ENCODE assay signal across 14 cellular contexts in genomic region chr3:86794336-86795065, GRCh38.
DNase-seq lines count a peak whose midpoint lies in the region; ATAC-seq, FAIRE-seq and TF ChIP-seq lines count a peak whose summit lies in the region.
"Had no signal": no experiment of that assay in that cellular context is flagged by ENCODE, and none has a peak within 500 bp of the region (broad histone marks: within the 10 kb centered on the region; RNA-seq: fewer than 3 reads in every experiment).

No MANE protein-coding gene starts in this region.

- H4K8ac ChIP-seq in H9 (replicated peaks; ENCODE audit: insufficient read length, low read depth, low read length), result no peak overlapping the region

- H3K23ac ChIP-seq in H9 (ENCODE audit: insufficient read length, low read depth, low read length), result no peak overlapping the region

- H3K9me3 ChIP-seq in H9 (ENCODE audit: control insufficient read depth, low read depth, low read length) (no peaks in the 10 kb centered on the region), smooth muscle cell (replicated peaks; ENCODE audit: low read depth) (no peaks in the 10 kb centered on the region)

- H3K27ac ChIP-seq in H9 (ENCODE audit: insufficient read length, low read depth, low read length), result no peak overlapping the region
- peak overlapping the region; percentile 95 for H3K27ac ChIP-seq in smooth muscle cell (ENCODE audit: low read depth)

- no peak overlapping the region for H2BK15ac ChIP-seq in H9 (ENCODE audit: low read depth, low read length)

- no peak overlapping the region for H3K4ac ChIP-seq in H9 (ENCODE audit: low read depth, low read length)

- H3K9me3 Mint-ChIP-seq in H9 (no peaks in the 10 kb centered on the region), progenitor cell of endocrine pancreas (ENCODE audit: low read depth) (no peaks in the 10 kb centered on the region)

- H2BK5ac ChIP-seq in H9 (ENCODE audit: insufficient read length, low read length), result no peak overlapping the region

- H4K20me1 ChIP-seq in H9 (ENCODE audit: control insufficient read depth, insufficient read depth, insufficient read length) (no peaks in the 10 kb centered on the region), smooth muscle cell (ENCODE audit: low read depth) (no peaks in the 10 kb centered on the region)

- ATAC-seq in GM18520 (IDR thresholded peaks at IDR 0.05; ENCODE audit: unreplicated experiment) (no peak), HG02840 (IDR thresholded peaks at IDR 0.05; ENCODE audit: low FRiP score, unreplicated experiment) (no peak)
- ATAC-seq: activated CD4-positive, alpha-beta T cell treated with anti-CD3 and anti-CD28 coated beads for 36 hours; GM12878; left colon had no signal

- no peak overlapping the region for H2BK12ac ChIP-seq in H9 (ENCODE audit: insufficient read length, low read depth, low read length)

- DNase-seq in H9 (no peak), astrocyte of the spinal cord (ENCODE audit: low read depth, low spot score) (peak; percentile 62), kidney tubule cell (ENCODE audit: low spot score) (peak; percentile 21), smooth muscle cell (lab: John Stamatoyannopoulos, UW; ENCODE audit: unreplicated experiment) (no peak), progenitor cell of endocrine pancreas (ENCODE audit: low spot score, unreplicated experiment) (no peak), D721Med (ENCODE audit: insufficient read length, low spot score) (no peak)
- DNase-seq: activated CD4-positive, alpha-beta T cell treated with anti-CD3 and anti-CD28 coated beads for 36 hours; activated gamma-delta T cell; COR-L47; left colon; stimulated activated naive CD4-positive, alpha-beta T cell had no signal

- H3K4me1 ChIP-seq in H9 (ENCODE audit: insufficient read depth, low read length) (no peaks in the 10 kb centered on the region; the same call in 1 of the 2 replicates), smooth muscle cell (ENCODE audit: low read depth) (peaks cover 23% of the 10 kb centered on the region)

- H3K4me3 ChIP-seq in astrocyte of the spinal cord (ENCODE audit: low read depth, low read length) (no peak overlapping the region), smooth muscle cell (no peak overlapping the region)
- H3K4me3 ChIP-seq: GM12878 had no signal

- no peak overlapping the region for H3K56ac ChIP-seq in H9 (ENCODE audit: insufficient read length, low read depth, low read length)

- H2AK5ac ChIP-seq in H9 (ENCODE audit: insufficient read length, low read length), result no peak overlapping the region

- peak overlapping the region; percentile 12 for H2BK20ac ChIP-seq in H9 (ENCODE audit: low read depth, low read length, poor library complexity, severe bottlenecking)

- WGBS in H9 (ENCODE audit: extremely low coverage, insufficient read length, low lambda C conversion rate), result no CpG with 5 or more reads among the region's 3 CpGs
- WGBS in smooth muscle cell (ENCODE audit: low lambda C conversion rate), result 45% methylated on average over 3 of the region's 3 CpGs

- H2AFZ ChIP-seq in H9 (ENCODE audit: low read length), result no peak overlapping the region
- peak overlapping the region; percentile 77 for H2AFZ ChIP-seq in smooth muscle cell (ENCODE audit: low read depth)

- no peaks in the 10 kb centered on the region for H3K27me3 Mint-ChIP-seq in H9 (ENCODE audit: low read depth)
- H3K27me3 Mint-ChIP-seq in progenitor cell of endocrine pancreas, result no peaks in the 10 kb centered on the region
- H3K27me3 Mint-ChIP-seq: activated CD4-positive, alpha-beta T cell treated with anti-CD3 and anti-CD28 coated beads for 36 hours had no signal

- H3K27ac Mint-ChIP-seq in H9, result peak overlapping the region in 2 of 3 experiments; percentile 88 to 95; a peak in 2 of 7 replicates
- no peak overlapping the region for H3K27ac Mint-ChIP-seq in progenitor cell of endocrine pancreas
- H3K27ac Mint-ChIP-seq: activated CD4-positive, alpha-beta T cell treated with anti-CD3 and anti-CD28 coated beads for 36 hours had no signal

- no peaks in the 10 kb centered on the region for H3K36me3 ChIP-seq in smooth muscle cell (ENCODE audit: low read depth)

- H3F3A ChIP-seq in smooth muscle cell (ENCODE audit: low read depth), result peaks cover 6% of the 10 kb centered on the region

- H4K91ac ChIP-seq in H9 (ENCODE audit: insufficient read length, low read depth, low read length), result no peak overlapping the region

- no peak overlapping the region for H3K14ac ChIP-seq in H9 (ENCODE audit: insufficient read depth, low read length)

- H3K79me2 ChIP-seq in H9 (ENCODE audit: insufficient read depth, low read length) (no peaks in the 10 kb centered on the region), smooth muscle cell (ENCODE audit: low read depth) (no peaks in the 10 kb centered on the region)

- H3K4me2 ChIP-seq in H9 (ENCODE audit: insufficient read depth, insufficient read length, low read length) (no peak overlapping the region), smooth muscle cell (peak overlapping the region; percentile 66)

- no peak overlapping the region for H2BK120ac ChIP-seq in H9 (ENCODE audit: low read depth, low read length, poor library complexity, severe bottlenecking)

- H3T11ph ChIP-seq in H9 (ENCODE audit: low read length), result no peak overlapping the region

- H3K79me1 ChIP-seq in H9 (ENCODE audit: insufficient read depth, low read depth, low read length, poor library complexity, severe bottlenecking), result no peaks in the 10 kb centered on the region

- H4K5ac ChIP-seq in H9 (ENCODE audit: insufficient read length, low read depth, low read length), result no peak overlapping the region

- in situ Hi-C loops in astrocyte of the spinal cord (cut with HindIII; ENCODE audit: low sequenced_read_pairs), result no loop called here

- no peak for FAIRE-seq in D721Med (lab: Jason Lieb, UNC)
- FAIRE-seq: GM12878 had no signal

- no peak overlapping the region for H3K18ac ChIP-seq in H9 (ENCODE audit: insufficient read length, low read depth, low read length)

- no peak overlapping the region for H3K4me3 Mint-ChIP-seq in H9
- no peak overlapping the region for H3K4me3 Mint-ChIP-seq in progenitor cell of endocrine pancreas (ENCODE audit: low read depth)
- H3K4me3 Mint-ChIP-seq: activated CD4-positive, alpha-beta T cell treated with anti-CD3 and anti-CD28 coated beads for 36 hours had no signal

- H3K23me2 ChIP-seq in H9 (ENCODE audit: insufficient read length, low read depth, low read length, poor library complexity, severe bottlenecking), result no peaks in the 10 kb centered on the region

- no peak overlapping the region for H3K9ac ChIP-seq in H9 (ENCODE audit: extremely low read depth, insufficient read length, low read length)
- H3K9ac ChIP-seq in smooth muscle cell (ENCODE audit: low read depth), result peak overlapping the region; percentile 79

- no peaks in the 10 kb centered on the region for H3K27me3 ChIP-seq in H9 (ENCODE audit: insufficient read depth, low read length)
- no peaks in the 10 kb centered on the region for H3K27me3 ChIP-seq in smooth muscle cell (ENCODE audit: low read depth)

- peaks cover 13 to 14% of the 10 kb centered on the region in 2 experiments for H3K4me1 Mint-ChIP-seq in H9
- no peaks in the 10 kb centered on the region for H3K4me1 Mint-ChIP-seq in progenitor cell of endocrine pancreas (ENCODE audit: low read depth)
- H3K4me1 Mint-ChIP-seq: activated CD4-positive, alpha-beta T cell treated with anti-CD3 and anti-CD28 coated beads for 36 hours had no signal

- H3K36me3 Mint-ChIP-seq in H9 (ENCODE audit: insufficient read depth in 1 of 3, low read depth in 3 of 3), result no peaks in the 10 kb centered on the region
- H3K36me3 Mint-ChIP-seq in progenitor cell of endocrine pancreas (ENCODE audit: insufficient read depth), result no peaks in the 10 kb centered on the region

- TF ChIP-seq CTCF in H9 (conservative IDR thresholded peaks at IDR 0.05), result no peak
- no peak for TF ChIP-seq CTCF in astrocyte of the spinal cord (IDR thresholded peaks at IDR 0.05; ENCODE audit: low read depth, low read length)
- no peak for TF ChIP-seq CTCF in smooth muscle cell (IDR thresholded peaks at IDR 0.05; ENCODE audit: borderline replicate concordance, insufficient read depth, poor library complexity, severe bottlenecking)
- TF ChIP-seq CTCF in progenitor cell of endocrine pancreas (IDR thresholded peaks at IDR 0.05; ENCODE audit: unreplicated experiment), result no peak
- TF ChIP-seq CTCF in D721Med (IDR thresholded peaks at IDR 0.05; ENCODE audit: insufficient read depth, missing control alignments), result no peak

Comparison
In these comparisons a context has a peak if more than half of its experiments do, and no peak if none do; other contexts are left out.
1. DNase-seq: peak in astrocyte of the spinal cord (single experiment) and kidney tubule cell (single experiment); none in H9 (single experiment), smooth muscle cell (single experiment), progenitor cell of endocrine pancreas (single experiment) and D721Med (single experiment).